24 cellular contexts compared by ENCODE assay signal in genomic region chr18:69177702-69178101, GRCh38.
DNase-seq lines count a peak whose midpoint lies in the region; ATAC-seq, FAIRE-seq and TF ChIP-seq lines count a peak whose summit lies in the region.
"Had no signal": no experiment of that assay in that cellular context is flagged by ENCODE, and none has a peak within 500 bp of the region (broad histone marks: within the 10 kb centered on the region; RNA-seq: fewer than 3 reads in every experiment).

No MANE protein-coding gene starts in this region.

- no peaks in the 10 kb centered on the region for H3K4me1 Mint-ChIP-seq in effector memory CD8-positive, alpha-beta T cell (ENCODE audit: low read depth in 2 of 2)

- no peak overlapping the region for H3K27ac Mint-ChIP-seq in effector memory CD8-positive, alpha-beta T cell
- H3K27ac Mint-ChIP-seq: CD4-positive, alpha-beta T cell had no signal

- H3K27me3 ChIP-seq in HepG2 (ENCODE audit: control insufficient read depth in 1 of 2, insufficient read depth in 2 of 2, low read length in 2 of 2): no peaks in the 10 kb centered on the region
- H3K27me3 ChIP-seq in right lobe of liver: no peaks in the 10 kb centered on the region
- H3K27me3 ChIP-seq in K562 (ENCODE audit: control insufficient read depth in 2 of 2, insufficient read depth in 2 of 2, low read length in 2 of 2): no peaks in the 10 kb centered on the region
- no peaks in the 10 kb centered on the region for H3K27me3 ChIP-seq in psoas muscle (ENCODE audit: insufficient read depth in 3 of 3, low read length in 2 of 3)
- H3K27me3 ChIP-seq: SJCRH30 had no signal

- TF ChIP-seq POLR2A in HepG2 (IDR thresholded peaks at IDR 0.05; ENCODE audit: insufficient read depth in 1 of 2, low read depth in 2 of 2, low read length in 2 of 2) (no peak), right lobe of liver (IDR thresholded peaks at IDR 0.05) (no peak), K562 (conservative IDR thresholded peaks at IDR 0.05) (no peak)

- TF ChIP-seq CTCF in HepG2 (CRISPR knock-in tag; IDR thresholded peaks at IDR 0.05) (no peak), right lobe of liver (IDR thresholded peaks at IDR 0.05) (no peak), K562 (IDR thresholded peaks at IDR 0.05 in 2 of 3, conservative IDR thresholded peaks at IDR 0.05 in 1 of 3; ENCODE audit: insufficient read depth in 2 of 3, low read depth in 1 of 3, low read length in 3 of 3) (no peak), psoas muscle (IDR thresholded peaks at IDR 0.05) (no peak), omental fat pad (IDR thresholded peaks at IDR 0.05) (no peak)

- no peak for ATAC-seq in HepG2
- no peak for ATAC-seq in right lobe of liver
- ATAC-seq in K562: no peak
- no peak for ATAC-seq in psoas muscle
- no peak for ATAC-seq in effector memory CD8-positive, alpha-beta T cell (replicated peaks)
- no peak for ATAC-seq in omental fat pad (ENCODE audit: low FRiP score)
- ATAC-seq: GM12878, Right ventricle myocardium inferior had no signal

- no peak overlapping the region for H3K9ac ChIP-seq in HepG2 (ENCODE audit: insufficient read depth, low read depth, low read length)
- no peak overlapping the region for H3K9ac ChIP-seq in K562 (ENCODE audit: insufficient read depth in 1 of 2, low read depth in 2 of 2, low read length in 2 of 2)

- H4K20me1 ChIP-seq in HepG2 (ENCODE audit: insufficient read depth, low read length): no peaks in the 10 kb centered on the region
- H4K20me1 ChIP-seq in K562 (replicated peaks; ENCODE audit: control insufficient read depth, insufficient read depth, low read length): no peaks in the 10 kb centered on the region

- H3K9me1 ChIP-seq in K562 (ENCODE audit: control insufficient read depth, insufficient read depth, low read length): no peaks in the 10 kb centered on the region

- intact Hi-C loops in HepG2 (cut with micrococcal nuclease; ENCODE audit: unreplicated experiment): no loop called here
- intact Hi-C loops in right lobe of liver (cut with DNase I): no loop called here
- intact Hi-C loops in K562 (cut with micrococcal nuclease): no loop called here
- intact Hi-C loops in psoas muscle (cut with DNase I): no loop called here

- BruUV-seq in HepG2 (replicated peaks; lab: Mats Ljungman, UMichigan) (no TSS peak), K562 (replicated peaks; lab: Mats Ljungman, UMichigan) (no TSS peak)

- no peaks in the 10 kb centered on the region for H3K36me3 Mint-ChIP-seq in effector memory CD8-positive, alpha-beta T cell (ENCODE audit: insufficient read depth)

- H3K9me3 ChIP-seq in HepG2 (ENCODE audit: low read length) (no peaks in the 10 kb centered on the region), right lobe of liver (no peaks in the 10 kb centered on the region), K562 (replicated peaks; ENCODE audit: control insufficient read depth, insufficient read depth, low read depth, low read length) (no peaks in the 10 kb centered on the region), psoas muscle (peaks cover 4% of the 10 kb centered on the region)
- H3K9me3 ChIP-seq: SJCRH30 had no signal

- no peak overlapping the region for H3K4me3 Mint-ChIP-seq in effector memory CD8-positive, alpha-beta T cell
- H3K4me3 Mint-ChIP-seq: CD4-positive, alpha-beta T cell had no signal

- no peak for FAIRE-seq in HepG2 (lab: Jason Lieb, UNC)
- FAIRE-seq in K562 (lab: Jason Lieb, UNC): no peak
- FAIRE-seq: GM12878, H1 had no signal

- no peak overlapping the region for H2AFZ ChIP-seq in HepG2 (ENCODE audit: low read length)
- no peak overlapping the region for H2AFZ ChIP-seq in K562 (ENCODE audit: low read depth, low read length)

- no peak overlapping the region for H3K27ac ChIP-seq in HepG2 (ENCODE audit: extremely low read length, insufficient read depth, low read length)
- H3K27ac ChIP-seq in right lobe of liver: no peak overlapping the region
- H3K27ac ChIP-seq in K562 (ENCODE audit: extremely low read depth, low read depth, low read length): no peak overlapping the region
- H3K27ac ChIP-seq in psoas muscle: no peak overlapping the region
- H3K27ac ChIP-seq: PC-9, SJCRH30 had no signal

- TF ChIP-seq EP300 in HepG2 (IDR thresholded peaks at IDR 0.05; ENCODE audit: low read depth in 2 of 2, low read length in 2 of 2): no peak
- TF ChIP-seq EP300 in HepG2 (CRISPR knock-in tag; IDR thresholded peaks at IDR 0.05; ENCODE audit: borderline replicate concordance): no peak
- TF ChIP-seq EP300 in K562 (IDR thresholded peaks at IDR 0.05; ENCODE audit: low read length): no peak

- in situ Hi-C loops in HepG2 (cut with HindIII; ENCODE audit: extremely low pct_ligation_motif_present, low pct_unique_long_range_greater_than_20kb): no loop called here
- in situ Hi-C loops in K562 (cut with MboI): no loop called here

- H3K4me3 ChIP-seq in HepG2 (replicated peaks in 1 of 3; ENCODE audit: insufficient read depth in 1 of 3, low read depth in 2 of 3, low read length in 3 of 3) (no peak overlapping the region), right lobe of liver (no peak overlapping the region), K562 (no peak overlapping the region), psoas muscle (no peak overlapping the region)
- H3K4me3 ChIP-seq: GM12878, PC-9, SJCRH30 had no signal

- no peak for DNase-seq in HepG2 (ENCODE audit: low spot score)
- DNase-seq in right lobe of liver: no peak
- no peak for DNase-seq in K562 (ENCODE audit: extremely low read depth in 1 of 4, low spot score in 3 of 4)
- DNase-seq in fibroblast of peridontal ligament (ENCODE audit: extremely low read depth): peak; percentile 13
- no peak for DNase-seq in psoas muscle
- no peak for DNase-seq in effector memory CD8-positive, alpha-beta T cell
- no peak for DNase-seq in omental fat pad (ENCODE audit: low spot score)
- DNase-seq: 8988T; CD4-positive, alpha-beta T cell; DMS79; EL; GDM1; KBM-7; MM.1S; NCI-H1417; NCI-H1694; NCI-H2081; NCI-H2227 treated with DMSO at 0.1 percent for 48 hours; NCI-H526 treated with DMSO at 0.1 percent for 48 hours; PC-9; SJCRH30 had no signal

- H3K4me2 ChIP-seq in HepG2 (ENCODE audit: low read depth, low read length) (no peak overlapping the region), K562 (ENCODE audit: insufficient read depth, low read length) (no peak overlapping the region)
- H3K4me2 ChIP-seq: PC-9 had no signal

- WGBS in HepG2 (ENCODE audit: low lambda C conversion rate): 0% methylated on average over 1 of the region's 1 CpG
- WGBS in right lobe of liver (ENCODE audit: insufficient coverage, low coverage, low lambda C conversion rate, missing lambda C conversion rate): 70% methylated on average over 1 of the region's 1 CpG
- 11% methylated on average over 1 of the region's 1 CpG for WGBS in K562 (ENCODE audit: insufficient coverage, low coverage, missing lambda C conversion rate)
- WGBS in psoas muscle, 3 donors: 82 to 90% (median 86%) methylated on average over 1 of the region's 1 CpG

- no peaks in the 10 kb centered on the region for H3K27me3 Mint-ChIP-seq in effector memory CD8-positive, alpha-beta T cell
- H3K27me3 Mint-ChIP-seq: CD4-positive, alpha-beta T cell had no signal

- POLR2A ChIA-PET in HepG2 (lab: Yijun Ruan, JAX) (no interaction called here), K562 (lab: Yijun Ruan, JAX) (interaction anchor here (1.3 kb wide), 1 partner anchor 227 kb away, joined by 3 read pairs; no protein-coding TSS in a partner anchor)

- no peak for TF ChIP-seq RAD21 in HepG2 (CRISPR knock-in tag; IDR thresholded peaks at IDR 0.05)
- TF ChIP-seq RAD21 in K562 (CRISPR knock-in tag; conservative IDR thresholded peaks at IDR 0.05 in 1 of 2, IDR thresholded peaks at IDR 0.05 in 1 of 2): no peak

- H3K4me1 ChIP-seq in HepG2 (ENCODE audit: insufficient read depth, low read length) (no peaks in the 10 kb centered on the region), right lobe of liver (no peaks in the 10 kb centered on the region), K562 (replicated peaks in 1 of 2; ENCODE audit: control insufficient read depth in 2 of 2, insufficient read depth in 2 of 2, low read length in 2 of 2) (no peaks in the 10 kb centered on the region), psoas muscle (no peaks in the 10 kb centered on the region)
- H3K4me1 ChIP-seq: SJCRH30 had no signal

- H3K36me3 ChIP-seq in HepG2 (replicated peaks in 1 of 2; ENCODE audit: control insufficient read depth in 1 of 2, insufficient read depth in 2 of 2, low read length in 2 of 2): no peaks in the 10 kb centered on the region
- H3K36me3 ChIP-seq in right lobe of liver: no peaks in the 10 kb centered on the region
- no peaks in the 10 kb centered on the region for H3K36me3 ChIP-seq in K562 (ENCODE audit: control insufficient read depth, insufficient read depth, low read length)
- H3K36me3 ChIP-seq in psoas muscle (ENCODE audit: insufficient read depth in 1 of 2, low read depth in 1 of 2): no peaks in the 10 kb centered on the region
- H3K36me3 ChIP-seq: SJCRH30 had no signal

- H3K79me2 ChIP-seq in HepG2 (ENCODE audit: insufficient read depth, low read length) (no peaks in the 10 kb centered on the region), K562 (ENCODE audit: control insufficient read depth, insufficient read depth, low read length) (no peaks in the 10 kb centered on the region)

- H3K9me3 Mint-ChIP-seq in effector memory CD8-positive, alpha-beta T cell: peaks cover 3 to 7% of the 10 kb centered on the region in 2 donors

- CTCF ChIA-PET in HepG2 (lab: Yijun Ruan, JAX; ENCODE audit: low intra/inter-chr PET ratio, low total read pairs): interaction anchor here (0.5 kb wide), 1 partner anchor 9 kb away, joined by 3 read pairs; no protein-coding TSS in a partner anchor
- CTCF ChIA-PET in K562 (lab: Yijun Ruan, JAX; ENCODE audit: low intra/inter-chr PET ratio): no interaction called here

TF ChIP-seq in HepG2, 621 proteins besides CTCF, POLR2A, EP300 and RAD21 (continues in another document):
- TF ChIP-seq ZNF792 (CRISPR knock-in tag; IDR thresholded peaks at IDR 0.05): no peak
- TF ChIP-seq MAFK (conservative IDR thresholded peaks at IDR 0.05 in 1 of 2, IDR thresholded peaks at IDR 0.05 in 1 of 2; ENCODE audit: low read length in 2 of 2): peak in 1 of 2 experiments; percentile 45; a peak in 2 of 4 replicates
- no peak for TF ChIP-seq ZNF546 (CRISPR knock-in tag; conservative IDR thresholded peaks at IDR 0.05)
- no peak for TF ChIP-seq ZNF232 (CRISPR knock-in tag; IDR thresholded peaks at IDR 0.05; ENCODE audit: borderline replicate concordance)
- TF ChIP-seq ZNF550 (CRISPR knock-in tag; IDR thresholded peaks at IDR 0.05; ENCODE audit: borderline replicate concordance): no peak
- TF ChIP-seq CC2D1A (CRISPR knock-in tag; IDR thresholded peaks at IDR 0.05): no peak

Comparison
In these comparisons a context has a peak if more than half of its experiments do, and no peak if none do; other contexts are left out.
1. Of the 241 proteins assayed by ChIP-seq in both HepG2 and K562: peak only in HepG2: none; only in K562: MAFG; in both: none; in neither: 239; mixed calls (peak in some experiments, not most) for 1.